Comparison of ENCODE assay signal across 2 cellular contexts in genomic region chr11:43708776-43709175, GRCh38.
A peak's percentile ranks its signal among the peaks of the same experiment; 100 is the strongest.
TF ChIP-seq lines count a peak whose summit lies in the region.

No MANE protein-coding gene starts in this region.

TF ChIP-seq in IMR-90, 13 proteins besides CTCF, POLR2A, EP300 and RAD21 (continued from another document):
- TF ChIP-seq MXI1 (IDR thresholded peaks at IDR 0.05; ENCODE audit: borderline replicate concordance, low read depth, low read length) (no peak), RFX5 (IDR thresholded peaks at IDR 0.05; ENCODE audit: low read depth, low read length) (no peak), SMC3 (IDR thresholded peaks at IDR 0.05; ENCODE audit: low read depth, low read length) (no peak), CEBPB (IDR thresholded peaks at IDR 0.05; ENCODE audit: low read depth, low read length) (no peak), ELK1 (IDR thresholded peaks at IDR 0.05; ENCODE audit: borderline replicate concordance, low read depth, low read length) (no peak), MAFK (IDR thresholded peaks at IDR 0.05; ENCODE audit: low read depth, low read length) (no peak), NFE2L2 (IDR thresholded peaks at IDR 0.05; ENCODE audit: low read depth, low read length) (no peak), MAZ (IDR thresholded peaks at IDR 0.05; ENCODE audit: borderline replicate concordance, low read depth, low read length) (no peak), USF2 (IDR thresholded peaks at IDR 0.05; ENCODE audit: low read depth, low read length) (no peak)
TF ChIP-seq in IMR-90: peak in this region for 0.

TF ChIP-seq in HepG2, 621 proteins besides CTCF, POLR2A, EP300 and RAD21:
- no peak for TF ChIP-seq MIXL1 (CRISPR knock-in tag; IDR thresholded peaks at IDR 0.05)
- peak; percentile 27; the same call in 1 of the 2 replicates for TF ChIP-seq STAG1 (CRISPR knock-in tag; IDR thresholded peaks at IDR 0.05)
